ENCODE assay signal across 13 cellular contexts in the genomic region with DNA sequence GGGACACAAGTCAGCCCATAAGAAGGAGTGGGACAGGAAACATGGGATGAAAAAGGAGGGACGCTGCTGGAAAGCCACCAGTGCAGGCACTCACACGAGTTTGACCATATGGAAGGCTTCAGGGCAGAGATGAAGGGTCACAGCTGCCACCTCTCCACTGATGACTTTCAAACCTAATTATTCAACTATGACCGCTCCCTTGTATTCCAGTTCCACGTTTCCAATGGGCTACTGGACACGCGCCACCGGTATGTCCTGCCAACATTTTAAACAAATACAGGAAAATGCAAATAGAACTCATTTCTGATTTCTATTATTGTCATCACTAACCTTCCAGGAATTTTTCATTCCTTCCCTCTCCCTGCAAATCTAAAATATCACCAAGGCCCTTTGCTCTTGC.
"Had no signal": no experiment of that assay in that cellular context is flagged by ENCODE, and none has a peak within 500 bp of the region (broad histone marks: within the 10 kb centered on the region; RNA-seq: fewer than 3 reads in every experiment).

No MANE protein-coding gene starts in this region.

- H3K4me1 ChIP-seq: foreskin keratinocyte had no signal

- H3K4me3 ChIP-seq: dorsolateral prefrontal cortex, testis, upper lobe of right lung had no signal

- H3K9me3 ChIP-seq: testis, upper lobe of right lung had no signal

- H3K27ac ChIP-seq: dorsolateral prefrontal cortex, foreskin keratinocyte, testis, upper lobe of right lung, WERI-Rb-1 had no signal

- H3K27me3 ChIP-seq: testis, upper lobe of right lung had no signal

- H3K36me3 ChIP-seq: upper lobe of right lung, WERI-Rb-1 had no signal

- DNase-seq: activated CD4-positive, alpha-beta T cell treated with anti-CD3 and anti-CD28 coated beads for 4 hours; activated CD8-positive, alpha-beta T cell treated with anti-CD3 and anti-CD28 coated beads, Interleukin-2, amount 10 ng/mL, durations not matched to agents 7 days and 5 days; activated naive CD4-positive, alpha-beta T cell treated with anti-CD3 and anti-CD28 coated beads, Interleukin-2, amount 10 ng/mL, durations not matched to agents 7 days and 5 days; dorsolateral prefrontal cortex; foreskin keratinocyte; head of caudate nucleus; left colon; stimulated activated CD4-positive, alpha-beta T cell treated with anti-CD3 and anti-CD28 coated beads, Interleukin-4, amount 100 ng/mL, for 1 hour; stimulated activated CD8-positive, alpha-beta memory T cell treated with anti-CD3 and anti-CD28 coated beads, Interleukin-4, amount 100 ng/mL, for 48 hours; stimulated activated naive CD8-positive, alpha-beta T cell treated with anti-CD3 and anti-CD28 coated beads, Interleukin-15, Interleukin-2, amounts not matched to agents 100 U/mL and 50 U/mL, for 24 hours; testis; upper lobe of right lung; WERI-Rb-1 had no signal
